ENCODE assay signal across 31 cellular contexts in the genomic region with DNA sequence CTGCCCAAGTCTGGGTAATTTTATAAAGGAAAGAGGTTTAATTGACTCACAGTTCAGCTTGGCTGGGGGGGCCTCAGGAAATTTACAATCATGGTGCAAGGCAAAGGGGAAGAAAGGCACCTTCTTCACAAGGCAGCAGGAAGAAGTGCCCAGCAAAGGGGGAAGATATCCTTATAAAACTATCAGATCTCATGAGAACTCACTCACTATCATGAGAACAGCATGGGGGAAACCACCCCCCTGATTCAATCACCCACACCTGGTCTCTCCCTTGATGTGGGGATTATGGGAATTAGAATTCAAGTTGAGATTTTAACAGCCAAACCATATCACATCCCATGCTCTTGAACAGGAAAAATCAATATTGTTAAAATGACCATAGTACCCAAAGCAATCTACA.
"Had no signal": no experiment of that assay in that cellular context is flagged by ENCODE, and none has a peak within 500 bp of the region (broad histone marks: within the 10 kb centered on the region; RNA-seq: fewer than 3 reads in every experiment).

No MANE protein-coding gene starts in this region.

- DNase-seq: activated CD4-positive, alpha-beta memory T cell treated with anti-CD3 and anti-CD28 coated beads, Interleukin-2, amount 10 ng/mL, durations not matched to agents 7 days and 5 days; activated CD4-positive, alpha-beta T cell treated with anti-CD3 and anti-CD28 coated beads for 1 hour; activated CD4-positive, alpha-beta T cell treated with anti-CD3 and anti-CD28 coated beads for 36 hours; activated CD4-positive, alpha-beta T cell treated with anti-CD3 and anti-CD28 coated beads, Interleukin-2, amount 10 ng/mL, durations not matched to agents 7 days and 5 days; activated CD4-positive, alpha-beta T cell treated with anti-CD3 and anti-CD28 coated beads, Interleukin-2, amount 50 U/mL, for 48 hours; activated CD4-positive, CD25-positive, alpha-beta regulatory T cell; activated CD8-positive, alpha-beta memory T cell treated with anti-CD3 and anti-CD28 coated beads for 24 hours; activated CD8-positive, alpha-beta memory T cell treated with anti-CD3 and anti-CD28 coated beads, Interleukin-2, amount 10 ng/mL, durations not matched to agents 7 days and 5 days; activated CD8-positive, alpha-beta memory T cell treated with anti-CD3 and anti-CD28 coated beads, Interleukin-2, amount 50 U/mL, for 48 hours; activated effector memory CD4-positive, alpha-beta T cell treated with Interleukin-2 at 50 U/mL for 16 hours; activated gamma-delta T cell; activated naive CD4-positive, alpha-beta T cell treated with anti-CD3 and anti-CD28 coated beads, Interleukin-2, amount 50 U/mL, for 16 hours; activated naive CD4-positive, alpha-beta T cell treated with Interleukin-2 at 50 U/mL for 16 hours; activated naive CD8-positive, alpha-beta T cell treated with anti-CD3 and anti-CD28 coated beads for 36 hours; activated T-cell treated with anti-CD3 and anti-CD28 coated beads, Interleukin-2, amount 50 U/mL, for 24 hours; activated T-cell treated with anti-CD3 and anti-CD28 coated beads, Interleukin-2, amount 50 U/mL, for 48 hours; adrenal gland; amniotic stem cell; aorta; body of pancreas; brain microvascular endothelial cell; central memory CD4-positive, alpha-beta T cell; T-cell; T-helper 17 cell; WERI-Rb-1 had no signal

- ATAC-seq: activated CD4-positive, alpha-beta T cell treated with anti-CD3 and anti-CD28 coated beads for 36 hours; activated CD4-positive, CD25-positive, alpha-beta regulatory T cell treated with anti-CD3 and anti-CD28 coated beads, Interleukin-2, amount 50 U/mL, for 24 hours; activated CD8-positive, alpha-beta memory T cell treated with anti-CD3 and anti-CD28 coated beads, Interleukin-2, amount 10 ng/mL, durations not matched to agents 7 days and 5 days; activated naive CD4-positive, alpha-beta T cell treated with anti-CD3 and anti-CD28 coated beads, Interleukin-2, amount 50 U/mL, for 72 hours; body of pancreas; T-cell; T-helper 17 cell; WTC11 had no signal

- H3K27ac ChIP-seq: adrenal gland, body of pancreas, brain microvascular endothelial cell, breast epithelium, coronary artery, WERI-Rb-1 had no signal

- H3K27me3 Mint-ChIP-seq: activated CD4-positive, alpha-beta memory T cell treated with anti-CD3 and anti-CD28 coated beads, Interleukin-2, amount 10 ng/mL, durations not matched to agents 7 days and 5 days; activated CD4-positive, alpha-beta T cell treated with anti-CD3 and anti-CD28 coated beads for 36 hours; activated CD4-positive, alpha-beta T cell treated with anti-CD3 and anti-CD28 coated beads, Interleukin-2, amount 10 ng/mL, durations not matched to agents 7 days and 5 days; activated CD8-positive, alpha-beta memory T cell treated with anti-CD3 and anti-CD28 coated beads, Interleukin-2, amount 10 ng/mL, durations not matched to agents 7 days and 5 days; activated naive CD8-positive, alpha-beta T cell treated with anti-CD3 and anti-CD28 coated beads for 36 hours; activated T-cell treated with anti-CD3 and anti-CD28 coated beads, Interleukin-2, amount 50 U/mL, for 24 hours; T-cell; T-helper 17 cell had no signal

- H3K4me1 Mint-ChIP-seq: WTC11 had no signal

- H3K4me3 Mint-ChIP-seq: activated CD4-positive, alpha-beta memory T cell treated with anti-CD3 and anti-CD28 coated beads, Interleukin-2, amount 10 ng/mL, durations not matched to agents 7 days and 5 days; activated CD4-positive, alpha-beta T cell treated with anti-CD3 and anti-CD28 coated beads for 36 hours; activated CD4-positive, alpha-beta T cell treated with anti-CD3 and anti-CD28 coated beads, Interleukin-2, amount 10 ng/mL, durations not matched to agents 7 days and 5 days; activated CD8-positive, alpha-beta memory T cell treated with anti-CD3 and anti-CD28 coated beads, Interleukin-2, amount 10 ng/mL, durations not matched to agents 7 days and 5 days; activated naive CD8-positive, alpha-beta T cell treated with anti-CD3 and anti-CD28 coated beads for 36 hours; activated T-cell treated with anti-CD3 and anti-CD28 coated beads, Interleukin-2, amount 50 U/mL, for 24 hours; T-cell; T-helper 17 cell; WTC11 had no signal

- H3K27ac Mint-ChIP-seq: activated CD4-positive, alpha-beta memory T cell treated with anti-CD3 and anti-CD28 coated beads, Interleukin-2, amount 10 ng/mL, durations not matched to agents 7 days and 5 days; activated CD4-positive, alpha-beta T cell treated with anti-CD3 and anti-CD28 coated beads for 36 hours; activated CD4-positive, alpha-beta T cell treated with anti-CD3 and anti-CD28 coated beads, Interleukin-2, amount 10 ng/mL, durations not matched to agents 7 days and 5 days; activated CD8-positive, alpha-beta memory T cell treated with anti-CD3 and anti-CD28 coated beads, Interleukin-2, amount 10 ng/mL, durations not matched to agents 7 days and 5 days; activated naive CD4-positive, alpha-beta T cell treated with anti-CD3 and anti-CD28 coated beads, Interleukin-2, amount 50 U/mL, for 72 hours; activated naive CD8-positive, alpha-beta T cell treated with anti-CD3 and anti-CD28 coated beads for 36 hours; activated T-cell treated with anti-CD3 and anti-CD28 coated beads, Interleukin-2, amount 50 U/mL, for 24 hours; activated T-helper 2 cell treated with anti-CD3 and anti-CD28 coated beads, Interferon-gamma antibody, Interleukin-2, Interleukin-4, amounts not matched to agents 10 μg/mL and 5 μg/mL and 100 μg/mL, durations not matched to agents 14 hours and 24 hours and 36 hours; T-helper 17 cell; WTC11 had no signal
